ENCODE assay signal across 1 cellular context in genomic region chr1:32438136-32438535, GRCh38.
TF ChIP-seq lines count a peak whose summit lies in the region.

No MANE protein-coding gene starts in this region.

TF ChIP-seq in GM23338, 12 proteins besides CTCF, POLR2A, EP300 and RAD21:
- TF ChIP-seq ZNF462 (CRISPR knock-in tag; IDR thresholded peaks at IDR 0.05) (peak; percentile 78), NANOG (IDR thresholded peaks at IDR 0.05; ENCODE audit: borderline replicate concordance) (peak; percentile 95), EZH2phosphoT487 (IDR thresholded peaks at IDR 0.05; ENCODE audit: unreplicated experiment) (no peak)
TF ChIP-seq in GM23338: peak in this region for 2.
